In the genomic region with DNA sequence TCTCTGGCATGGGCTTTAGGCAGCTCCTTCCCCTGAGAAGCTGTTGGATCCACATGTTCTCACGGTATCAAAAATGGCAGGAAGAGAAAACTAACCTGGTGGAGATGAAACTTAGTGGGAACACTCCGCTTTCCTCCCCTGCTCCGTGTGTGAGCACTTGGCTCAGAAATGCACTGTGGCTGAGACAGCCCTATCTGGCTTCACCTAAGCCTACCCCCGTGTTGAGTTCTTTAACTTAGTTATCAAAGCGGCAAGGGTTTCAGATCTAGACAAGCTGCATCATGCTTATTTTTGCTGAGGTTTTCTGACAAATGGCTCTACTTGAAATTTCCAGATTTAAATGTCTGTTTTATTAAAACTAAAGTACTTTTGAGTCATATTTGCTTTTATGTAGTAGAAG, we compare ENCODE assay signal across 7 cellular contexts.
DNase-seq lines count a peak whose midpoint lies in the region; ATAC-seq and TF ChIP-seq lines count a peak whose summit lies in the region.
"Not testable (repeated sequence)": the region's sequence is repeated elsewhere in the genome, so short reads cannot be mapped to it uniquely, and the experiment has no call there.

No MANE protein-coding gene starts in this region.

- CTCF ChIA-PET in T-cell (lab: Charles Lee); activated CD8-positive, alpha-beta T cell treated with anti-CD3 and anti-CD28 coated beads for 36 hours (lab: Charles Lee): not testable (repeated sequence)

- H3K4me3 Mint-ChIP-seq in CD4-positive, CD25-positive, alpha-beta regulatory T cell; T-cell; activated CD8-positive, alpha-beta T cell treated with anti-CD3 and anti-CD28 coated beads for 36 hours; naive thymus-derived CD8-positive, alpha-beta T cell: not testable (repeated sequence)

- peak overlapping the region; percentile 76 for H3K27ac ChIP-seq in CD4-positive, CD25-positive, alpha-beta regulatory T cell (ENCODE audit: insufficient read depth, low read length, poor library complexity, severe bottlenecking)
- peak overlapping the region; percentile 75 for H3K27ac ChIP-seq in KOPT-K1 (ENCODE audit: low read depth, low read length, poor library complexity, severe bottlenecking)
- H3K27ac ChIP-seq in effector memory CD4-positive, alpha-beta T cell (ENCODE audit: insufficient read depth, low read length, poor library complexity, severe bottlenecking), result peak overlapping the region; percentile 48

- H3K9me3 Mint-ChIP-seq in CD4-positive, CD25-positive, alpha-beta regulatory T cell; T-cell; activated CD8-positive, alpha-beta T cell treated with anti-CD3 and anti-CD28 coated beads for 36 hours; activated naive CD4-positive, alpha-beta T cell treated with anti-CD3 and anti-CD28 coated beads, Interleukin-2, amount 50 U/mL, for 72 hours; naive thymus-derived CD8-positive, alpha-beta T cell: not testable (repeated sequence)

- intact Hi-C loops in activated CD8-positive, alpha-beta T cell treated with anti-CD3 and anti-CD28 coated beads for 36 hours (cut with micrococcal nuclease), result not testable (repeated sequence)

- not testable (repeated sequence) for H3K36me3 Mint-ChIP-seq in CD4-positive, CD25-positive, alpha-beta regulatory T cell; activated naive CD4-positive, alpha-beta T cell treated with anti-CD3 and anti-CD28 coated beads, Interleukin-2, amount 50 U/mL, for 72 hours; naive thymus-derived CD8-positive, alpha-beta T cell
- H3K36me3 Mint-ChIP-seq in T-cell, result peaks cover 13% of the 10 kb centered on the region
- peaks cover 14% of the 10 kb centered on the region for H3K36me3 Mint-ChIP-seq in activated CD8-positive, alpha-beta T cell treated with anti-CD3 and anti-CD28 coated beads for 36 hours (ENCODE audit: low read depth)

- H3K4me1 Mint-ChIP-seq in CD4-positive, CD25-positive, alpha-beta regulatory T cell, result peaks cover 0 to 20% (median 3%) of the 10 kb centered on the region in 4 donors
- peaks cover 0 to 47% (median 0%) of the 10 kb centered on the region in 3 donors for H3K4me1 Mint-ChIP-seq in T-cell
- H3K4me1 Mint-ChIP-seq in activated CD8-positive, alpha-beta T cell treated with anti-CD3 and anti-CD28 coated beads for 36 hours (ENCODE audit: low read depth), result peaks cover 22% of the 10 kb centered on the region
- H3K4me1 Mint-ChIP-seq in naive thymus-derived CD8-positive, alpha-beta T cell, result peaks cover 0 to 40% (median 11%) of the 10 kb centered on the region in 4 donors

- not testable (repeated sequence) for H3K27ac Mint-ChIP-seq in CD4-positive, CD25-positive, alpha-beta regulatory T cell; T-cell; activated CD8-positive, alpha-beta T cell treated with anti-CD3 and anti-CD28 coated beads for 36 hours; activated naive CD4-positive, alpha-beta T cell treated with anti-CD3 and anti-CD28 coated beads, Interleukin-2, amount 50 U/mL, for 72 hours
- H3K27ac Mint-ChIP-seq in naive thymus-derived CD8-positive, alpha-beta T cell, result peak overlapping the region in 3 of 10 donors; percentile 48 to 88 (median 79)

- not testable (repeated sequence) for H3K27me3 ChIP-seq in CD4-positive, CD25-positive, alpha-beta regulatory T cell (ENCODE audit: control insufficient read depth, insufficient read depth, low read length); effector memory CD4-positive, alpha-beta T cell (replicated peaks; ENCODE audit: control insufficient read depth, insufficient read depth, low read length, poor library complexity, severe bottlenecking)

- peak; percentile 45 to 68 for ATAC-seq in CD4-positive, CD25-positive, alpha-beta regulatory T cell (ENCODE audit: low read depth in 2 of 2)
- peak; percentile 54 to 73 (median 68) for ATAC-seq in T-cell (replicated peaks in 1 of 4)
- ATAC-seq in activated CD8-positive, alpha-beta T cell treated with anti-CD3 and anti-CD28 coated beads for 36 hours, result peak; percentile 31
- ATAC-seq in activated naive CD4-positive, alpha-beta T cell treated with anti-CD3 and anti-CD28 coated beads, Interleukin-2, amount 50 U/mL, for 72 hours, result peak; percentile 13 to 55
- ATAC-seq in naive thymus-derived CD8-positive, alpha-beta T cell, result peak; percentile 65 to 86

- POLR2A ChIA-PET in T-cell (lab: Charles Lee); activated CD8-positive, alpha-beta T cell treated with anti-CD3 and anti-CD28 coated beads for 36 hours (lab: Charles Lee); naive thymus-derived CD8-positive, alpha-beta T cell (lab: Charles Lee): not testable (repeated sequence)

- TF ChIP-seq CTCF in activated CD8-positive, alpha-beta T cell treated with anti-CD3 and anti-CD28 coated beads for 36 hours (IDR thresholded peaks at IDR 0.05), result not testable (repeated sequence)

- DNase-seq in CD4-positive, CD25-positive, alpha-beta regulatory T cell; T-cell; activated CD8-positive, alpha-beta T cell treated with anti-CD3 and anti-CD28 coated beads for 36 hours; activated naive CD4-positive, alpha-beta T cell treated with anti-CD3 and anti-CD28 coated beads, Interleukin-2, amount 50 U/mL, for 72 hours (ENCODE audit: low spot score in 2 of 2); effector memory CD4-positive, alpha-beta T cell; naive thymus-derived CD8-positive, alpha-beta T cell: not testable (repeated sequence)

- not testable (repeated sequence) for H3K27me3 Mint-ChIP-seq in CD4-positive, CD25-positive, alpha-beta regulatory T cell; T-cell; activated CD8-positive, alpha-beta T cell treated with anti-CD3 and anti-CD28 coated beads for 36 hours; naive thymus-derived CD8-positive, alpha-beta T cell

- H3K4me1 ChIP-seq in CD4-positive, CD25-positive, alpha-beta regulatory T cell (ENCODE audit: control insufficient read depth, insufficient read depth, low read length, poor library complexity, severe bottlenecking); effector memory CD4-positive, alpha-beta T cell (ENCODE audit: control insufficient read depth, insufficient read depth, low read length, poor library complexity, severe bottlenecking): not testable (repeated sequence)

- H3K4me3 ChIP-seq in CD4-positive, CD25-positive, alpha-beta regulatory T cell (ENCODE audit: low read depth, low read length); effector memory CD4-positive, alpha-beta T cell (ENCODE audit: insufficient read depth, low read depth, low read length, poor library complexity, severe bottlenecking): not testable (repeated sequence)

- not testable (repeated sequence) for H3K36me3 ChIP-seq in CD4-positive, CD25-positive, alpha-beta regulatory T cell (ENCODE audit: control insufficient read depth, insufficient read depth, low read length); KOPT-K1 (ENCODE audit: insufficient read depth, low read length); effector memory CD4-positive, alpha-beta T cell (ENCODE audit: control insufficient read depth, insufficient read depth, low read length)

- H3K9me3 ChIP-seq in CD4-positive, CD25-positive, alpha-beta regulatory T cell (ENCODE audit: control insufficient read depth in 2 of 2, low read length in 2 of 2); KOPT-K1 (ENCODE audit: insufficient read depth, low read length, poor library complexity, severe bottlenecking); effector memory CD4-positive, alpha-beta T cell (ENCODE audit: control insufficient read depth, low read length): not testable (repeated sequence)
